ENCODE assay signal across 8 cellular contexts in genomic region chr12:6821271-6821673, GRCh38. TPM values are rescaled to one million over a fixed set of nuclear protein-coding genes. Genes with fewer than 3 reads are reported as not detected.
A peak's percentile ranks its signal among the peaks of the same experiment; 100 is the strongest.
DNase-seq lines count a peak whose midpoint lies in the region; ATAC-seq and TF ChIP-seq lines count a peak whose summit lies in the region.

No MANE protein-coding gene starts in this region.

- TF ChIP-seq CTCF in AG04449 (IDR thresholded peaks at IDR 0.05; ENCODE audit: insufficient read depth, low read length, missing control alignments) = no peak
- no peak for TF ChIP-seq CTCF in GM23338 (conservative IDR thresholded peaks at IDR 0.05; ENCODE audit: low read depth in 2 of 2)
- no peak for TF ChIP-seq CTCF in brain (conservative IDR thresholded peaks at IDR 0.05)

- H3K27ac Mint-ChIP-seq in GM23338 (peak overlapping the region; percentile 77), brain (peak overlapping the region; percentile 99 to 100 (median 99))

- peaks cover 52% of the 10 kb centered on the region for H3K4me1 ChIP-seq in GM23338 (ENCODE audit: insufficient read depth)
- H3K4me1 ChIP-seq in iPS-15b (ENCODE audit: control insufficient read depth, insufficient read depth, low read length) = peaks cover 26% of the 10 kb centered on the region

- H3K36me3 ChIP-seq in GM23338 (ENCODE audit: insufficient read depth) (no peaks in the 10 kb centered on the region), iPS-15b (ENCODE audit: control insufficient read depth, insufficient read depth, low read length) (peaks cover 3% of the 10 kb centered on the region)

- H3K9me3 ChIP-seq in iPS-15b (ENCODE audit: control insufficient read depth, insufficient read depth, low read length) = no peaks in the 10 kb centered on the region

- H3F3A ChIP-seq in GM23338 (replicated peaks; ENCODE audit: low read depth) = peaks cover 12% of the 10 kb centered on the region; the same call in 1 of the 2 replicates

- peak overlapping the region; percentile 94 for H3K4me2 ChIP-seq in GM23338

- CTCF ChIA-PET in AG04449 (lab: Yijun Ruan, JAX) = interaction anchor here (0.7 to 17.9 kb wide), 9 partner anchors 10 to 87 kb away, joined by 3 to 304 read pairs (median 5); partner anchors contain the start of genes MLF2 and PTMS

- no peak for DNase-seq in AG04449 (ENCODE audit: low read depth, low spot score)
- DNase-seq in GM23338 (ENCODE audit: low spot score) = peak; percentile 89
- DNase-seq in NOMO-1 treated with DMSO at 0.1 percent for 48 hours (lab: John Stamatoyannopoulos, UW; ENCODE audit: unreplicated experiment) = peak; percentile 75
- peak; percentile 80 for DNase-seq in sciatic nerve (ENCODE audit: low spot score)

- peaks cover 50% of the 10 kb centered on the region for H3K27me3 ChIP-seq in GM23338 (ENCODE audit: insufficient read depth)
- peaks cover 47% of the 10 kb centered on the region for H3K27me3 ChIP-seq in iPS-15b (ENCODE audit: control insufficient read depth, insufficient read depth, low read length)

- intact Hi-C loops in sciatic nerve (cut with DNase I) = loop anchor here (10.0 kb wide), 1 partner anchor 66 kb away; the partner anchor contains the start of gene MLF2

- no peak overlapping the region for H2AFZ ChIP-seq in GM23338

- H3K79me2 ChIP-seq in GM23338 (replicated peaks; ENCODE audit: insufficient read depth) = no peaks in the 10 kb centered on the region

- no peaks in the 10 kb centered on the region for H4K20me1 ChIP-seq in GM23338 (replicated peaks; ENCODE audit: insufficient read depth)

- no peak overlapping the region for H3K9ac ChIP-seq in iPS-15b (ENCODE audit: low read depth, low read length)

- H3K4me3 Mint-ChIP-seq in GM23338 (peak overlapping the region; percentile 81), brain (peak overlapping the region; percentile 88 to 97 (median 92))

- H3K4me1 Mint-ChIP-seq in GM23338 (peaks cover 68% of the 10 kb centered on the region), brain (peaks cover 83% of the 10 kb centered on the region)

- H3K36me3 Mint-ChIP-seq in GM23338 (ENCODE audit: low read depth) (peaks cover 7% of the 10 kb centered on the region; the same call in 2 of the 3 replicates), brain (peaks cover 13% of the 10 kb centered on the region)

- ATAC-seq in GM23338 (peak; percentile 34), sciatic nerve (peak; percentile 64), GM19452 (IDR thresholded peaks at IDR 0.05; ENCODE audit: unreplicated experiment) (no peak), GM18861 (IDR thresholded peaks at IDR 0.05; ENCODE audit: unreplicated experiment) (no peak)

- H3K27ac ChIP-seq in GM23338 (ENCODE audit: low read depth) = no peak overlapping the region

- POLR2A ChIA-PET in AG04449 (lab: Yijun Ruan, JAX) = interaction anchor here (0.8 to 1.5 kb wide), 5 partner anchors 8 to 130 kb away, joined by 3 to 14 read pairs (median 4); partner anchors contain the start of genes COPS7A, MLF2 and PTMS

- H3K27me3 Mint-ChIP-seq in GM23338 (ENCODE audit: insufficient read depth, low read depth, poor library complexity) (peaks cover 27% of the 10 kb centered on the region), brain (no peaks in the 10 kb centered on the region)

- H3K9me3 Mint-ChIP-seq in GM23338 = no peaks in the 10 kb centered on the region
- H3K9me3 Mint-ChIP-seq in brain = no peaks in the 10 kb centered on the region

- no peaks in the 10 kb centered on the region for H3K9me2 ChIP-seq in GM23338 (ENCODE audit: insufficient read depth)

- H3K4me3 ChIP-seq in AG04449 (ENCODE audit: low read depth, low read length) = peak overlapping the region; percentile 62
- H3K4me3 ChIP-seq in GM23338 = peak overlapping the region; percentile 76
- peak overlapping the region; percentile 77 for H3K4me3 ChIP-seq in iPS-15b (ENCODE audit: low read depth, low read length)

TF ChIP-seq in GM23338, 12 proteins besides CTCF, POLR2A, EP300 and RAD21:
- TF ChIP-seq EZH2phosphoT487 (IDR thresholded peaks at IDR 0.05; ENCODE audit: unreplicated experiment) = no peak
- TF ChIP-seq ZNF331 (CRISPR knock-in tag; IDR thresholded peaks at IDR 0.05; ENCODE audit: low read depth) = no peak
- no peak for TF ChIP-seq ETS1 (IDR thresholded peaks at IDR 0.05)
- no peak for TF ChIP-seq REST (IDR thresholded peaks at IDR 0.05; ENCODE audit: unreplicated experiment)
- TF ChIP-seq POLR2AphosphoS5 (IDR thresholded peaks at IDR 0.05; ENCODE audit: low read depth) = no peak; the same call in 1 of the 2 replicates
- no peak for TF ChIP-seq EZH2 (IDR thresholded peaks at IDR 0.05; ENCODE audit: low read depth, unreplicated experiment)
- no peak for TF ChIP-seq CREB1 (CRISPR knock-in tag; IDR thresholded peaks at IDR 0.05; ENCODE audit: low read depth)

RNA-seq across cellular contexts. Expression of gene GPR162, which starts 0.3 kb away (rescaled TPM):
- total RNA-seq in GM23338 (2014; rRNA removed; shearing (Covaris generic)) = 3.0 and 5.0 TPM in 2 replicates
- 4.7 and 5.0 TPM in 2 replicates for polyA plus RNA-seq in GM23338 (2016; fragmentation: Nextera tagmentation; extraction: Ambion mirVana)
- 59.9 TPM for polyA plus RNA-seq in brain (ENCODE audit: insufficient read depth, low read depth, low replicate concordance)
- 4.5 TPM for total RNA-seq in sciatic nerve

RNA-seq across cellular contexts. Expression of gene P3H3, which starts 6.9 kb away (rescaled TPM):
- 38.2 and 39.2 TPM in 2 replicates for total RNA-seq in GM23338 (2014; rRNA removed; shearing (Covaris generic))
- 15.8 and 16.4 TPM in 2 replicates for polyA plus RNA-seq in GM23338 (2016; fragmentation: Nextera tagmentation; extraction: Ambion mirVana)
- polyA plus RNA-seq in brain (ENCODE audit: insufficient read depth, low read depth, low replicate concordance) = 14.5 TPM
- total RNA-seq in sciatic nerve = 27.4 TPM

RNA-seq across cellular contexts. Expression of gene GNB3, which starts 19.5 kb away (rescaled TPM):
- total RNA-seq in GM23338 (2014; rRNA removed; shearing (Covaris generic)) = 3.3 and 8.2 TPM in 2 replicates
- polyA plus RNA-seq in GM23338 (2016; fragmentation: Nextera tagmentation; extraction: Ambion mirVana) = 3.6 and 5.4 TPM in 2 replicates
- polyA plus RNA-seq in brain (ENCODE audit: insufficient read depth, low read depth, low replicate concordance) = 4.8 TPM
- total RNA-seq in sciatic nerve = 7.1 TPM

RNA-seq across cellular contexts. Expression of gene CDCA3, which starts 29.8 kb away (rescaled TPM):
- total RNA-seq in GM23338 (2014; rRNA removed; shearing (Covaris generic)) = 37.2 and 47.4 TPM in 2 replicates
- polyA plus RNA-seq in GM23338 (2016; fragmentation: Nextera tagmentation; extraction: Ambion mirVana) (75.6 and 79.2 TPM in 2 replicates), brain (ENCODE audit: insufficient read depth, low read depth, low replicate concordance) (38.2 TPM)
- total RNA-seq in sciatic nerve = 0.71 TPM

RNA-seq across cellular contexts. Expression of gene USP5, which starts 30.7 kb away (rescaled TPM):
- total RNA-seq in GM23338 (2014; rRNA removed; shearing (Covaris generic)) = 97.2 and 109 TPM in 2 replicates
- polyA plus RNA-seq in GM23338 (2016; fragmentation: Nextera tagmentation; extraction: Ambion mirVana) (35.0 and 35.1 TPM in 2 replicates), brain (ENCODE audit: insufficient read depth, low read depth, low replicate concordance) (106 TPM)
- 70.1 TPM for total RNA-seq in sciatic nerve

Comparison
In these comparisons a context has a peak if more than half of its experiments do, and no peak if none do; other contexts are left out.
1. ATAC-seq: peak in GM23338 (single experiment) and sciatic nerve (single experiment); none in GM19452 (single experiment) and GM18861 (single experiment).
2. Peak in every context shown above with its lines, with median percentiles within 50 percentile points of each other: H3K4me3 ChIP-seq.